In genomic region chr10:103835121-103836045, GRCh38 we compare ENCODE assay signal across 11 cellular contexts. TPM values are rescaled to one million over a fixed set of nuclear protein-coding genes. Genes with fewer than 3 reads are reported as not detected.
DNase-seq lines count a peak whose midpoint lies in the region; ATAC-seq and TF ChIP-seq lines count a peak whose summit lies in the region.
"Had no signal": no experiment of that assay in that cellular context is flagged by ENCODE, and none has a peak within 500 bp of the region (broad histone marks: within the 10 kb centered on the region; RNA-seq: fewer than 3 reads in every experiment).

No MANE protein-coding gene starts in this region.

- CTCF ChIA-PET in CD4-positive, alpha-beta memory T cell (lab: Charles Lee; ENCODE audit: partially characterized antibody): interaction anchor here (1.3 kb wide), 1 partner anchor 11 kb away, joined by 5 read pairs; no protein-coding TSS in a partner anchor

- WGBS in gastroesophageal sphincter (ENCODE audit: low coverage in 1 of 2), 2 donors: 37 to 69% methylated on average over 10 to 11 of the region's 20 CpGs

- DNase-seq in DMS 273 (lab: John Stamatoyannopoulos, UW; ENCODE audit: unreplicated experiment) (peak; percentile 28), DMS 273 treated with DMSO at 0.1 percent for 48 hours (lab: John Stamatoyannopoulos, UW) (no peak), neural crest cell (ENCODE audit: low read depth, low spot score) (no peak), vagina (ENCODE audit: extremely low spot score in 2 of 2) (no peak), T1000 (lab: John Stamatoyannopoulos, UW) (no peak), hippocampal formation (lab: John Stamatoyannopoulos, UW) (no peak)
- no peak for DNase-seq in CD4-positive, alpha-beta memory T cell
- DNase-seq: brain microvascular endothelial cell, glutamatergic neuron had no signal

- H3K27ac ChIP-seq in gastroesophageal sphincter (peak overlapping the region in 3 of 4 donors; percentile 59 to 64 (median 59)), vagina (peak overlapping the region; percentile 60)
- no peak overlapping the region for H3K27ac ChIP-seq in CD4-positive, alpha-beta memory T cell (ENCODE audit: low read depth, low read length)
- H3K27ac ChIP-seq: 22Rv1, brain microvascular endothelial cell had no signal

- H3K36me3 Mint-ChIP-seq in neural crest cell (ENCODE audit: low read depth): peaks cover 9% of the 10 kb centered on the region
- H3K36me3 Mint-ChIP-seq in CD4-positive, alpha-beta memory T cell: no peaks in the 10 kb centered on the region

- H3K4me3 Mint-ChIP-seq in neural crest cell: peak overlapping the region; percentile 25
- H3K4me3 Mint-ChIP-seq in CD4-positive, alpha-beta memory T cell: no peak overlapping the region

- H3K36me3 ChIP-seq in gastroesophageal sphincter: no peaks in the 10 kb centered on the region
- H3K36me3 ChIP-seq in vagina: no peaks in the 10 kb centered on the region
- H3K36me3 ChIP-seq in CD4-positive, alpha-beta memory T cell (ENCODE audit: insufficient read depth, low read length): no peaks in the 10 kb centered on the region
- H3K36me3 ChIP-seq: brain microvascular endothelial cell had no signal

- H3K27me3 ChIP-seq in gastroesophageal sphincter (no peaks in the 10 kb centered on the region), vagina (no peaks in the 10 kb centered on the region)
- no peaks in the 10 kb centered on the region for H3K27me3 ChIP-seq in CD4-positive, alpha-beta memory T cell (ENCODE audit: insufficient read depth, low read length)
- H3K27me3 ChIP-seq: brain microvascular endothelial cell had no signal

- peak; percentile 84 for ATAC-seq in gastroesophageal sphincter

- intact Hi-C loops in vagina (cut with DNase I): no loop called here
- intact Hi-C loops in CD4-positive, alpha-beta memory T cell (cut with micrococcal nuclease): no loop called here

- no peak overlapping the region for H3K27ac Mint-ChIP-seq in neural crest cell (ENCODE audit: unreplicated experiment)
- H3K27ac Mint-ChIP-seq in CD4-positive, alpha-beta memory T cell: no peak overlapping the region

- H3K4me1 ChIP-seq in gastroesophageal sphincter (peaks cover 0 to 59% (median 21%) of the 10 kb centered on the region in 3 donors), vagina (peaks cover 70% of the 10 kb centered on the region)
- no peaks in the 10 kb centered on the region for H3K4me1 ChIP-seq in CD4-positive, alpha-beta memory T cell (ENCODE audit: insufficient read depth, low read length)

- TF ChIP-seq EP300 in gastroesophageal sphincter (IDR thresholded peaks at IDR 0.05): no peak

- H3K27me3 Mint-ChIP-seq in neural crest cell (ENCODE audit: low read depth): no peaks in the 10 kb centered on the region
- H3K27me3 Mint-ChIP-seq in CD4-positive, alpha-beta memory T cell: no peaks in the 10 kb centered on the region

- H3K4me1 Mint-ChIP-seq in neural crest cell: peaks cover 55% of the 10 kb centered on the region
- no peaks in the 10 kb centered on the region for H3K4me1 Mint-ChIP-seq in CD4-positive, alpha-beta memory T cell

- POLR2A ChIA-PET in CD4-positive, alpha-beta memory T cell (lab: Charles Lee; ENCODE audit: partially characterized antibody): no interaction called here

- H3K9me3 ChIP-seq in gastroesophageal sphincter: no peaks in the 10 kb centered on the region
- no peaks in the 10 kb centered on the region for H3K9me3 ChIP-seq in vagina
- no peaks in the 10 kb centered on the region for H3K9me3 ChIP-seq in CD4-positive, alpha-beta memory T cell (ENCODE audit: control insufficient read depth in 1 of 2, low read length in 2 of 2)

- TF ChIP-seq POLR2A in gastroesophageal sphincter (IDR thresholded peaks at IDR 0.05) (no peak), vagina (IDR thresholded peaks at IDR 0.05) (no peak)

- H3K4me3 ChIP-seq in gastroesophageal sphincter: no peak overlapping the region
- H3K4me3 ChIP-seq in vagina: no peak overlapping the region
- H3K4me3 ChIP-seq in CD4-positive, alpha-beta memory T cell (ENCODE audit: low read length in 2 of 2): no peak overlapping the region

- H3K9me3 Mint-ChIP-seq in neural crest cell: peaks cover 3% of the 10 kb centered on the region
- peaks cover 0 to 8% (median 4%) of the 10 kb centered on the region in 8 donors for H3K9me3 Mint-ChIP-seq in CD4-positive, alpha-beta memory T cell

- TF ChIP-seq CTCF in gastroesophageal sphincter (IDR thresholded peaks at IDR 0.05): no peak
- no peak for TF ChIP-seq CTCF in neural crest cell (conservative IDR thresholded peaks at IDR 0.05)
- TF ChIP-seq CTCF in vagina (IDR thresholded peaks at IDR 0.05): no peak

RNA-seq across cellular contexts. Expression of gene SH3PXD2A, which starts 20.0 kb away (rescaled TPM):
- total RNA-seq in gastroesophageal sphincter (10 to 100 TPM; 31.2 to 65.2 (median 39.5) TPM), neural crest cell (22.8 and 23.2 TPM in 2 replicates), vagina (56.2 TPM)
- total RNA-seq in CD4-positive, alpha-beta memory T cell: 10 to 100 TPM; 16.9 to 17.5 TPM
- under 1 TPM; 0.39 to 0.77 TPM for polyA plus RNA-seq in CD4-positive, alpha-beta memory T cell
